In the genomic region with DNA sequence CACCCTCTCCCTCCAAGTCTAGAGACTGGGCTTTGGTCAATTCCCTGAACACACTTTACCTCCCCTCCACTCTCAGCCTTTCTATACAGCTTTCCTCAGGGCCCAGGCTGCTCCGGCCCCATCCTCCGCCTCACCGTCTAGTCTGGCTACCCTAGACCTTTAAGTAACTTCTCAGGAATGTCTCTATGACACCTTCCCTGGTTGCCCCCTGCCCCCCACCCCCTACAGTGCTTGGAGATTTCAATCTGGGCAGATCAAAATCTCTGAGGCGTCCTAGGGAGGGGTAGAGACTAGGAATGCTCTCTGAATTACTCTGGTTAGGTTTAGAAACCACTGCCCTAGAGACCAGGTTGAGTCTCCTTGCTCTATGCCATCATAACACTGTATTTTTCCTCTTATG, we compare ENCODE assay signal across 17 cellular contexts. TPM values are rescaled to one million over a fixed set of nuclear protein-coding genes. Genes with fewer than 3 reads are reported as not detected.
A peak's percentile ranks its signal among the peaks of the same experiment; 100 is the strongest.
DNase-seq lines count a peak whose midpoint lies in the region; ATAC-seq and TF ChIP-seq lines count a peak whose summit lies in the region.
"Had no signal": no experiment of that assay in that cellular context is flagged by ENCODE, and none has a peak within 500 bp of the region (broad histone marks: within the 10 kb centered on the region; RNA-seq: fewer than 3 reads in every experiment).

No MANE protein-coding gene starts in this region.

- no peak for TF ChIP-seq CTCF in chondrocyte (IDR thresholded peaks at IDR 0.05)
- TF ChIP-seq CTCF in nephron (IDR thresholded peaks at IDR 0.05; ENCODE audit: unreplicated experiment in 3 of 3): no peak

- H3K36me3 Mint-ChIP-seq in chondrocyte (ENCODE audit: low read depth) (peaks cover 3% of the 10 kb centered on the region), nephron (ENCODE audit: low read depth) (peaks cover 12% of the 10 kb centered on the region)

- peaks cover 62% of the 10 kb centered on the region for H3K4me1 Mint-ChIP-seq in chondrocyte (ENCODE audit: low read depth)
- peaks cover 49% of the 10 kb centered on the region for H3K4me1 Mint-ChIP-seq in nephron

- DNase-seq in EH (ENCODE audit: low read depth) (peak; percentile 29), M059J (ENCODE audit: low read depth) (peak; percentile 31), chondrocyte (ENCODE audit: low spot score) (no peak), NCI-H1930 (lab: John Stamatoyannopoulos, UW) (no peak), medulla oblongata (ENCODE audit: extremely low spot score) (no peak)
- DNase-seq: GF-D8; H7; IMR-90; left ventricle myocardium superior; NCI-H82; sigmoid colon; stimulated activated naive CD8-positive, alpha-beta T cell treated with anti-CD3 and anti-CD28 coated beads, Interleukin-15, Interleukin-2, amounts not matched to agents 100 U/mL and 50 U/mL, for 24 hours had no signal

- no peaks in the 10 kb centered on the region for H3K27me3 Mint-ChIP-seq in chondrocyte (ENCODE audit: low read depth)
- no peaks in the 10 kb centered on the region for H3K27me3 Mint-ChIP-seq in nephron (ENCODE audit: low read depth)
- H3K27me3 Mint-ChIP-seq: type B pancreatic cell had no signal

- no peaks in the 10 kb centered on the region for H3K9me3 Mint-ChIP-seq in chondrocyte (ENCODE audit: low read depth)
- H3K9me3 Mint-ChIP-seq in nephron: no peaks in the 10 kb centered on the region
- H3K9me3 Mint-ChIP-seq: type B pancreatic cell had no signal

- H3K4me3 Mint-ChIP-seq in chondrocyte (ENCODE audit: unreplicated experiment) (no peak overlapping the region), nephron (no peak overlapping the region)
- H3K4me3 Mint-ChIP-seq: type B pancreatic cell had no signal

- ATAC-seq in HG02642 (IDR thresholded peaks at IDR 0.05; ENCODE audit: poor library complexity, unreplicated experiment): no peak
- ATAC-seq: activated CD4-positive, CD25-positive, alpha-beta regulatory T cell treated with anti-CD3 and anti-CD28 coated beads, Interleukin-2, amount 50 U/mL, for 24 hours; esophagus mucosa; left ventricle myocardium superior; stimulated activated naive CD8-positive, alpha-beta T cell treated with anti-CD3 and anti-CD28 coated beads, Interleukin-15, Interleukin-2, amounts not matched to agents 100 U/mL and 50 U/mL, for 24 hours had no signal

- H3K27ac Mint-ChIP-seq in chondrocyte (ENCODE audit: unreplicated experiment) (peak overlapping the region; percentile 5), nephron (peak overlapping the region; percentile 33 to 64 (median 38))
- H3K27ac Mint-ChIP-seq: type B pancreatic cell had no signal

RNA-seq across cellular contexts. Expression of gene UBE2J1, which starts 6.1 kb away (rescaled TPM):
- total RNA-seq in M059J (2014; rRNA removed; shearing (Covaris generic)): 18.6 and 28.8 TPM in 2 replicates
- total RNA-seq in chondrocyte: 42.6 to 49.8 TPM (median 49.1 TPM) in 3 replicates

RNA-seq across cellular contexts. Expression of gene GABRR2, which starts 31.3 kb away (rescaled TPM):
- total RNA-seq in M059J (2014; rRNA removed; shearing (Covaris generic)): 0.25 TPM in 1 of 2 replicates, not detected in the other
- total RNA-seq in chondrocyte: 0.57 to 1.4 TPM (median 0.72 TPM) in 3 replicates
- total RNA-seq: esophagus mucosa, H7, IMR-90 had no signal

Comparison
In these comparisons a context has a peak if more than half of its experiments do, and no peak if none do; other contexts are left out.
1. DNase-seq: peak in EH (single experiment) and M059J (single experiment); none in chondrocyte (single experiment), NCI-H1930 (0 of 2) and medulla oblongata (single experiment).